In the genomic region with DNA sequence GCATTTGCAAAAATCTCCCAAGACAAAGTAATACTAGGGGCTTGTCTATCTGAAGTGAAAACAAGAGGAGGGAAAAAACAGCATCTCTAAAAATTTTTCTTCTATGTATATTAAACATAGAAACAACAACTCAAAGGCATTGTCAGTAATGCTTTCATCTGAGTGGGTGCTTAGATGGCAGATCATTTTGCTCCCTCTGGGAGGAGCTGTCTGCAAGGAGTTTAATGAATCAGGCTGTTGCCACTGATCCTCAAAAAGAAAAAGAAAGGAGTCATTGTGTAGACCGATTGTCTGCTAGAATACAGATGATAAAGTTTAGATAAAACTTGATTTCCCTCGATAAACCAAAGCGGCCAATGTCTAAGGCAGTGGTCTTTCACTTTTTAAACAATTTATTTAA, we compare ENCODE assay signal across 8 cellular contexts. TPM values are rescaled to one million over a fixed set of nuclear protein-coding genes. Genes with fewer than 3 reads are reported as not detected.
DNase-seq lines count a peak whose midpoint lies in the region; ATAC-seq and TF ChIP-seq lines count a peak whose summit lies in the region.

No MANE protein-coding gene starts in this region.

- H3K79me2 ChIP-seq in PC-3 (ENCODE audit: low read length) = no peaks in the 10 kb centered on the region

- H3K9me3 ChIP-seq in PC-3 (ENCODE audit: low read length) = no peaks in the 10 kb centered on the region

- no TSS peak for BruUV-seq in PC-3 (replicated peaks; lab: Mats Ljungman, UMichigan)

- no peaks in the 10 kb centered on the region for H3K9me2 ChIP-seq in PC-3 (replicated peaks; ENCODE audit: low read length)

- H3F3A ChIP-seq in PC-3 (ENCODE audit: low read length, unreplicated experiment) = no peaks in the 10 kb centered on the region

- H3K4me3 ChIP-seq in PC-3 (ENCODE audit: low read length) = no peak overlapping the region

- no peaks in the 10 kb centered on the region for H3K36me3 Mint-ChIP-seq in HFFc6 (ENCODE audit: low read depth)

- H3K36me3 ChIP-seq in PC-3 (ENCODE audit: low read depth, low read length) = no peaks in the 10 kb centered on the region

- peaks cover 25% of the 10 kb centered on the region for H3K27me3 Mint-ChIP-seq in HFFc6 (ENCODE audit: insufficient read depth)

- H3K4me3 Mint-ChIP-seq in HFFc6 = no peak overlapping the region

- H4K20me1 ChIP-seq in PC-3 (ENCODE audit: low read length) = no peaks in the 10 kb centered on the region

- CTCF ChIA-PET in PC-3 (lab: Charles Lee) = no interaction called here

- no peaks in the 10 kb centered on the region for H3K4me1 Mint-ChIP-seq in HFFc6 (ENCODE audit: low read depth)

- TF ChIP-seq CTCF in HFFc6 (IDR thresholded peaks at IDR 0.05) (peak; percentile 63), PC-3 (conservative IDR thresholded peaks at IDR 0.05; ENCODE audit: low read depth, low read length) (peak; percentile 69)

- POLR2A ChIA-PET in PC-3 (lab: Charles Lee; ENCODE audit: unreplicated experiment) = no interaction called here

- H3K27ac Mint-ChIP-seq in HFFc6 = no peak overlapping the region

- peak; percentile 90 for ATAC-seq in PC-3
- no peak for ATAC-seq in GM18519 (IDR thresholded peaks at IDR 0.05; ENCODE audit: low FRiP score, unreplicated experiment)
- no peak for ATAC-seq in HG03108 (IDR thresholded peaks at IDR 0.05; ENCODE audit: unreplicated experiment)

- intact Hi-C loops in PC-3 (cut with micrococcal nuclease) = loop anchor here (1.0 to 5.0 kb wide), 3 partner anchors 37 to 195 kb away; no protein-coding TSS in a partner anchor

- H3K27me3 ChIP-seq in PC-3 (ENCODE audit: low read length) = no peaks in the 10 kb centered on the region

- no peaks in the 10 kb centered on the region for H3K4me1 ChIP-seq in PC-3 (ENCODE audit: insufficient read depth, low read length)

- H3K27ac ChIP-seq in PC-3 (ENCODE audit: low read length) = no peak overlapping the region

- no peak overlapping the region for H3K4me2 ChIP-seq in PC-3 (ENCODE audit: low read length)

- no peaks in the 10 kb centered on the region for H3K9me3 Mint-ChIP-seq in HFFc6

- no peak overlapping the region for H3K9ac ChIP-seq in PC-3 (ENCODE audit: low read length)

- no peak overlapping the region for H2AFZ ChIP-seq in PC-3 (ENCODE audit: low read length)

- peak; percentile 52 for DNase-seq in COR-L47 (lab: John Stamatoyannopoulos, UW)
- peak; percentile 38 for DNase-seq in HFFc6
- DNase-seq in PC-3 = peak; percentile 57
- peak; percentile 43 for DNase-seq in fibroblast of gingiva (ENCODE audit: low read depth)
- peak; percentile 67 for DNase-seq in renal cortical epithelial cell (ENCODE audit: low read depth)
- no peak for DNase-seq in activated naive CD4-positive, alpha-beta T cell (lab: John Stamatoyannopoulos, UW)

RNA-seq across cellular contexts. Expression of gene KLHL8, which starts 49.7 kb away (rescaled TPM):
- 10 to 100 TPM in 3 of 6 experiments, 1 to 10 TPM in 3; 8.0 to 11.5 (median 9.8) TPM for total RNA-seq in HFFc6 (2021; fragmentation: NEBNext Ultra II Directional; extraction: Animal tissue kit (Norgen Biotek cat#: 25700))
- 5.6 and 12.7 TPM in 2 replicates for total RNA-seq in PC-3 (2014; rRNA removed)
- total RNA-seq in renal cortical epithelial cell = 12.3 and 34.6 TPM in 2 replicates

RNA-seq across cellular contexts. Expression of gene HSD17B13, which starts 52.5 kb away (rescaled TPM):
- total RNA-seq in HFFc6 (2021; fragmentation: NEBNext Ultra II Directional; extraction: Animal tissue kit (Norgen Biotek cat#: 25700)) = not detected
- total RNA-seq in PC-3 (2014; rRNA removed) = 0.18 TPM in 1 of 2 replicates, not detected in the other
- 0.05 TPM in 1 of 2 replicates, not detected in the other for total RNA-seq in renal cortical epithelial cell

Comparison
In these comparisons a context has a peak if more than half of its experiments do, and no peak if none do; other contexts are left out.
1. DNase-seq: peak in COR-L47 (single experiment), HFFc6 (single experiment), PC-3 (single experiment), fibroblast of gingiva (single experiment) and renal cortical epithelial cell (single experiment); none in activated naive CD4-positive, alpha-beta T cell (0 of 4).